16 cellular contexts compared by ENCODE assay signal in genomic region chr4:63169836-63170235, GRCh38.
"Had no signal": no experiment of that assay in that cellular context is flagged by ENCODE, and none has a peak within 500 bp of the region (broad histone marks: within the 10 kb centered on the region; RNA-seq: fewer than 3 reads in every experiment).

No MANE protein-coding gene starts in this region.

- H3K4me3 ChIP-seq: coronary artery, heart right ventricle, tibial artery, upper lobe of right lung, vagina had no signal

- H3K36me3 Mint-ChIP-seq: naive thymus-derived CD4-positive, alpha-beta T cell had no signal

- H3K27me3 ChIP-seq: heart right ventricle, tibial artery, upper lobe of right lung, vagina had no signal

- DNase-seq: effector CD4-positive, alpha-beta T cell; heart right ventricle; hypothalamus; kidney glomerular epithelial cell; mammary epithelial cell; naive thymus-derived CD4-positive, alpha-beta T cell; nephron progenitor cell; posterior cingulate gyrus; right cardiac atrium; small intestine; stimulated activated CD4-positive, alpha-beta T cell treated with anti-CD3 and anti-CD28 coated beads, Interleukin-2, amount 100 ng/mL, for 48 hours; stimulated activated naive CD8-positive, alpha-beta T cell treated with anti-CD3 and anti-CD28 coated beads, Interleukin-15, Interleukin-2, amounts not matched to agents 100 U/mL and 50 U/mL, for 24 hours; tibial artery; upper lobe of right lung had no signal

- H3K9me3 ChIP-seq: tibial artery, upper lobe of right lung, vagina had no signal

- H3K27ac ChIP-seq: coronary artery, heart right ventricle, tibial artery, upper lobe of right lung, vagina had no signal

- H3K4me1 ChIP-seq: heart right ventricle, tibial artery, upper lobe of right lung, vagina had no signal

- H3K36me3 ChIP-seq: heart right ventricle, tibial artery, upper lobe of right lung, vagina had no signal

- H3K27ac Mint-ChIP-seq: naive thymus-derived CD4-positive, alpha-beta T cell; nephron progenitor cell had no signal

- H3K4me3 Mint-ChIP-seq: naive thymus-derived CD4-positive, alpha-beta T cell; nephron progenitor cell had no signal

- H3K4me1 Mint-ChIP-seq: naive thymus-derived CD4-positive, alpha-beta T cell; nephron progenitor cell had no signal

- ATAC-seq: heart right ventricle; naive thymus-derived CD4-positive, alpha-beta T cell; right cardiac atrium; stimulated activated naive CD8-positive, alpha-beta T cell treated with anti-CD3 and anti-CD28 coated beads, Interleukin-15, Interleukin-2, amounts not matched to agents 100 U/mL and 50 U/mL, for 24 hours; upper lobe of right lung had no signal

- H3K27me3 Mint-ChIP-seq: naive thymus-derived CD4-positive, alpha-beta T cell had no signal
